ENCODE assay signal across 14 cellular contexts in genomic region chr16:23134274-23134673, GRCh38. TPM values are rescaled to one million over a fixed set of nuclear protein-coding genes. Genes with fewer than 3 reads are reported as not detected.
DNase-seq lines count a peak whose midpoint lies in the region; ATAC-seq and TF ChIP-seq lines count a peak whose summit lies in the region.
"Had no signal": no experiment of that assay in that cellular context is flagged by ENCODE, and none has a peak within 500 bp of the region (broad histone marks: within the 10 kb centered on the region; RNA-seq: fewer than 3 reads in every experiment).

No MANE protein-coding gene starts in this region.

- DNase-seq in NCI-H2029 treated with DMSO at 0.1 percent for 48 hours (lab: John Stamatoyannopoulos, UW) (peak; percentile 77), amniotic epithelial cell (ENCODE audit: low read depth) (peak; percentile 64), Right ventricle myocardium superior (peak; percentile 76), gastrocnemius medialis (no peak), NCI-H1048 (lab: John Stamatoyannopoulos, UW) (no peak), iPS-NIHi7 (ENCODE audit: extremely low spot score) (no peak)
- DNase-seq: CD8-positive, alpha-beta memory T cell; KG1; left lung; RPMI8226 had no signal

- in situ Hi-C loops in gastrocnemius medialis (cut with MboI; ENCODE audit: low sequenced_read_pairs in 4 of 4), result no loop called here

- H3K36me3 ChIP-seq in gastrocnemius medialis, result no peaks in the 10 kb centered on the region
- H3K36me3 ChIP-seq: left lung had no signal

- H3K4me1 ChIP-seq in gastrocnemius medialis, result peaks cover 34 to 47% of the 10 kb centered on the region in 2 donors

- no peak for TF ChIP-seq CTCF in gastrocnemius medialis (IDR thresholded peaks at IDR 0.05 in 4 of 5, conservative IDR thresholded peaks at IDR 0.05 in 1 of 5)

- H3K4me3 ChIP-seq in gastrocnemius medialis, result no peak overlapping the region
- H3K4me3 ChIP-seq: left lung had no signal

- TF ChIP-seq POLR2A in gastrocnemius medialis (IDR thresholded peaks at IDR 0.05), result no peak

- no peaks in the 10 kb centered on the region for H3K9me3 ChIP-seq in gastrocnemius medialis

- H3K27ac ChIP-seq in gastrocnemius medialis, result peak overlapping the region in 3 of 4 donors; percentile 75 to 78 (median 77)

- intact Hi-C loops in Right ventricle myocardium superior (cut with DNase I), result loop anchor here (5.0 kb wide), 1 partner anchor 62 kb away; no protein-coding TSS in a partner anchor
- intact Hi-C loops in gastrocnemius medialis (cut with DNase I; ENCODE audit: low total_unique reads), result no loop called here

- no peaks in the 10 kb centered on the region for H3K27me3 ChIP-seq in gastrocnemius medialis
- H3K27me3 ChIP-seq: left lung had no signal

- ATAC-seq in Right ventricle myocardium superior (ENCODE audit: poor library complexity), result peak; percentile 79
- no peak for ATAC-seq in gastrocnemius medialis
- no peak for ATAC-seq in GM21423 (IDR thresholded peaks at IDR 0.05; ENCODE audit: unreplicated experiment)
- ATAC-seq: left lung had no signal

RNA-seq across cellular contexts. Expression of gene USP31, which starts 15.0 kb away (rescaled TPM):
- total RNA-seq in Right ventricle myocardium superior (25.7 TPM), gastrocnemius medialis (10 to 100 TPM; 13.2 to 23.3 (median 18.7) TPM)

RNA-seq across cellular contexts. Expression of gene SCNN1G, which starts 48.3 kb away (rescaled TPM):
- total RNA-seq in Right ventricle myocardium superior (0.13 TPM), gastrocnemius medialis (under 1 TPM in 1 of 4 donors, not detected in 3; 0.58 TPM)
- total RNA-seq: CD8-positive, alpha-beta memory T cell; NCI-H460; neural crest cell; T-helper 2 cell treated with Interferon-gamma antibody and Interleukin-4, amounts not matched to agents 100 ng/mL and 5 ng/mL, for 36 hours had no signal

Comparison
In these comparisons a context has a peak if more than half of its experiments do, and no peak if none do; other contexts are left out.
1. DNase-seq: peak in NCI-H2029 treated with DMSO at 0.1 percent for 48 hours (single experiment), amniotic epithelial cell (single experiment) and Right ventricle myocardium superior (single experiment); none in gastrocnemius medialis (0 of 2), NCI-H1048 (single experiment) and iPS-NIHi7 (single experiment).